Comparison of ENCODE assay signal across 24 cellular contexts in the genomic region with DNA sequence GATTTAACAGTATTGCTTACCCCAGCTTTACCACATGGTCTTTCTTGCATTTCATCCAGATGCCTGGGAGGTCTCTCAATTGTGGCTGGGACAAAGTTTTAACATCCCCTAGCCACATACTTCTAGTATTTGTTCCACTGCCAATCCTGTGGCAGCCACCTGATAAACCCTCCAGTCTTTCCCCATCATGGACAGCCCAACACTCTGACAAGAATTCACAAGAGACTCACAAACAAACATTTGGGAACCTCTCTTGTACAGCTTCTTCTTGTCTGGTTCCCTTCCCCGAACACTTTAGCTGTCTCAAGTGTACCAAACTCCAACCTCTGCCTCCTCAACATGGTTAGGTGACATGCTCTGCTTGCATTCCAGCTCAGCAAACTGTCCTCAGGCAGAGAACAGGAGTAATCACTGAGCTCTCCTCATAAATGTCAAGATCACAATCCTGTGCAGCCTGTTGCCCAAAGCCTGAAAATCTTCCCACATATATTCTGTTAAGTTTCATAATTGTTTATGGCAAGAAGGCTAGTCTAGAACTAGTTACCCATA.
"Had no signal": no experiment of that assay in that cellular context is flagged by ENCODE, and none has a peak within 500 bp of the region (broad histone marks: within the 10 kb centered on the region; RNA-seq: fewer than 3 reads in every experiment).

No MANE protein-coding gene starts in this region.

- H3K36me3 ChIP-seq: adrenal gland, heart right ventricle, neutrophil, sigmoid colon, transverse colon, uterus had no signal

- H3K27ac Mint-ChIP-seq: activated CD4-positive, alpha-beta T cell treated with anti-CD3 and anti-CD28 coated beads for 36 hours; activated CD8-positive, alpha-beta memory T cell treated with anti-CD3 and anti-CD28 coated beads, Interleukin-2, amount 10 ng/mL, durations not matched to agents 7 days and 5 days; activated CD8-positive, alpha-beta T cell treated with anti-CD3 and anti-CD28 coated beads, Interleukin-2, amount 10 ng/mL, durations not matched to agents 7 days and 5 days; activated naive CD4-positive, alpha-beta T cell treated with anti-CD3 and anti-CD28 coated beads, Interleukin-2, amount 50 U/mL, for 72 hours; activated T-helper 2 cell treated with anti-CD3 and anti-CD28 coated beads, Interferon-gamma antibody, Interleukin-2, Interleukin-4, amounts not matched to agents 10 μg/mL and 5 μg/mL and 100 μg/mL, durations not matched to agents 14 hours and 24 hours and 36 hours; brain; T-cell had no signal

- H3K4me3 Mint-ChIP-seq: activated CD4-positive, alpha-beta T cell treated with anti-CD3 and anti-CD28 coated beads for 36 hours; activated CD8-positive, alpha-beta memory T cell treated with anti-CD3 and anti-CD28 coated beads, Interleukin-2, amount 10 ng/mL, durations not matched to agents 7 days and 5 days; activated CD8-positive, alpha-beta T cell treated with anti-CD3 and anti-CD28 coated beads, Interleukin-2, amount 10 ng/mL, durations not matched to agents 7 days and 5 days; brain; nephron progenitor cell; T-cell had no signal

- H3K4me3 ChIP-seq: adrenal gland, heart right ventricle, lung, sigmoid colon, transverse colon, uterus had no signal

- H3K27ac ChIP-seq: adrenal gland, heart right ventricle, neutrophil, transverse colon, uterus had no signal

- H3K27me3 Mint-ChIP-seq: activated CD4-positive, alpha-beta T cell treated with anti-CD3 and anti-CD28 coated beads for 36 hours; activated CD8-positive, alpha-beta memory T cell treated with anti-CD3 and anti-CD28 coated beads, Interleukin-2, amount 10 ng/mL, durations not matched to agents 7 days and 5 days; brain; T-cell had no signal

- H3K4me1 Mint-ChIP-seq: activated CD4-positive, alpha-beta T cell treated with anti-CD3 and anti-CD28 coated beads for 36 hours; activated CD8-positive, alpha-beta memory T cell treated with anti-CD3 and anti-CD28 coated beads, Interleukin-2, amount 10 ng/mL, durations not matched to agents 7 days and 5 days; brain; T-cell had no signal

- H3K9me3 ChIP-seq: adrenal gland, heart right ventricle, neutrophil, sigmoid colon, transverse colon, uterus had no signal

- DNase-seq: activated CD4-positive, alpha-beta T cell treated with anti-CD3 and anti-CD28 coated beads for 36 hours; activated CD4-positive, CD25-positive, alpha-beta regulatory T cell; activated CD8-positive, alpha-beta memory T cell treated with anti-CD3 and anti-CD28 coated beads, Interleukin-2, amount 10 ng/mL, durations not matched to agents 7 days and 5 days; activated CD8-positive, alpha-beta T cell treated with anti-CD3 and anti-CD28 coated beads, Interleukin-2, amount 10 ng/mL, durations not matched to agents 7 days and 5 days; activated T-cell treated with anti-CD3 and anti-CD28 coated beads, Interleukin-2, amount 50 U/mL, for 48 hours; adrenal gland; aorta; caudate nucleus; foreskin fibroblast; heart right ventricle; kidney glomerular epithelial cell; nephron progenitor cell; sigmoid colon; small intestine; stimulated activated CD4-positive, alpha-beta T cell treated with anti-CD3 and anti-CD28 coated beads, Interleukin-4, amount 100 ng/mL, for 24 hours; stimulated activated naive CD4-positive, alpha-beta T cell; T-cell; transverse colon; uterus had no signal

- H3K9me3 Mint-ChIP-seq: activated naive CD4-positive, alpha-beta T cell treated with anti-CD3 and anti-CD28 coated beads, Interleukin-2, amount 50 U/mL, for 72 hours; activated T-helper 2 cell treated with anti-CD3 and anti-CD28 coated beads, Interferon-gamma antibody, Interleukin-2, Interleukin-4, amounts not matched to agents 10 μg/mL and 5 μg/mL and 100 μg/mL, durations not matched to agents 14 hours and 24 hours and 36 hours; T-cell had no signal

- H3K36me3 Mint-ChIP-seq: activated CD8-positive, alpha-beta memory T cell treated with anti-CD3 and anti-CD28 coated beads, Interleukin-2, amount 10 ng/mL, durations not matched to agents 7 days and 5 days; activated naive CD4-positive, alpha-beta T cell treated with anti-CD3 and anti-CD28 coated beads, Interleukin-2, amount 50 U/mL, for 72 hours had no signal

- H3K27me3 ChIP-seq: adrenal gland, heart right ventricle, neutrophil, sigmoid colon, transverse colon, uterus had no signal

- H3K4me1 ChIP-seq: adrenal gland, transverse colon, uterus had no signal
